ENCODE assay signal across 26 cellular contexts in genomic region chr13:21742041-21742440, GRCh38.
"Had no signal": no experiment of that assay in that cellular context is flagged by ENCODE, and none has a peak within 500 bp of the region (broad histone marks: within the 10 kb centered on the region; RNA-seq: fewer than 3 reads in every experiment).

No MANE protein-coding gene starts in this region.

- H3K27ac ChIP-seq: brain microvascular endothelial cell, KMS-11, SJCRH30, SK-N-MC, WERI-Rb-1 had no signal

- DNase-seq: activated CD4-positive, alpha-beta T cell treated with anti-CD3 and anti-CD28 coated beads, Interleukin-2, amount 10 ng/mL, durations not matched to agents 24 days and 14 days; activated CD4-positive, alpha-beta T cell treated with anti-CD3 and anti-CD28 coated beads, Interleukin-2, amount 50 U/mL, for 4 hours; activated CD8-positive, alpha-beta T cell treated with anti-CD3 and anti-CD28 coated beads for 36 hours; activated effector memory CD4-positive, alpha-beta T cell treated with anti-CD3 and anti-CD28 coated beads, Interleukin-2, amount 50 U/mL, for 16 hours; activated naive CD4-positive, alpha-beta T cell; activated naive CD4-positive, alpha-beta T cell treated with anti-CD3 and anti-CD28 coated beads, Interleukin-2, amount 50 U/mL, for 16 hours; activated naive CD8-positive, alpha-beta T cell treated with anti-CD3 and anti-CD28 coated beads for 36 hours; activated T-cell treated with anti-CD3 and anti-CD28 coated beads, Interleukin-2, amount 50 U/mL, for 1 hour; activated T-cell treated with anti-CD3 and anti-CD28 coated beads, Interleukin-2, amount 50 U/mL, for 72 hours; amniotic stem cell; aorta; brain microvascular endothelial cell; NCI-H1105; NCI-H1436; NCI-H1694; NCI-H1930; NCI-H345; NCI-H524 treated with DMSO at 0.1 percent for 48 hours; SHP77; SJCRH30; T1000; WERI-Rb-1 had no signal

- H3K9ac ChIP-seq: KMS-11 had no signal

- H3K4me2 ChIP-seq: KMS-11 had no signal

- H3K4me3 ChIP-seq: SJCRH30, SK-N-MC had no signal

- H3K27me3 ChIP-seq: brain microvascular endothelial cell, SJCRH30 had no signal

- H3K4me1 Mint-ChIP-seq: activated CD4-positive, alpha-beta T cell treated with anti-CD3 and anti-CD28 coated beads, Interleukin-2, amount 10 ng/mL, durations not matched to agents 24 days and 14 days; activated naive CD8-positive, alpha-beta T cell treated with anti-CD3 and anti-CD28 coated beads for 36 hours; activated T-helper 17 cell treated with anti-CD3 and anti-CD28 coated beads, Interleukin-2, amount 50 U/mL, for 72 hours had no signal

- H3K9me3 ChIP-seq: SJCRH30 had no signal

- H3K4me3 Mint-ChIP-seq: activated CD4-positive, alpha-beta T cell treated with anti-CD3 and anti-CD28 coated beads, Interleukin-2, amount 10 ng/mL, durations not matched to agents 24 days and 14 days; activated CD8-positive, alpha-beta T cell treated with anti-CD3 and anti-CD28 coated beads for 36 hours; activated naive CD8-positive, alpha-beta T cell treated with anti-CD3 and anti-CD28 coated beads for 36 hours; activated T-cell treated with anti-CD3 and anti-CD28 coated beads, Interleukin-2, amount 50 U/mL, for 72 hours; activated T-helper 17 cell treated with anti-CD3 and anti-CD28 coated beads, Interleukin-2, amount 50 U/mL, for 72 hours had no signal

- H3K27ac Mint-ChIP-seq: activated CD4-positive, alpha-beta T cell treated with anti-CD3 and anti-CD28 coated beads, Interleukin-2, amount 10 ng/mL, durations not matched to agents 24 days and 14 days; activated CD8-positive, alpha-beta T cell treated with anti-CD3 and anti-CD28 coated beads for 36 hours; activated naive CD8-positive, alpha-beta T cell treated with anti-CD3 and anti-CD28 coated beads for 36 hours; activated T-cell treated with anti-CD3 and anti-CD28 coated beads, Interleukin-2, amount 50 U/mL, for 72 hours; activated T-helper 17 cell treated with anti-CD3 and anti-CD28 coated beads, Interleukin-2, amount 50 U/mL, for 72 hours had no signal

- H3K9me3 Mint-ChIP-seq: activated CD4-positive, alpha-beta T cell treated with anti-CD3 and anti-CD28 coated beads, Interleukin-2, amount 10 ng/mL, durations not matched to agents 24 days and 14 days; activated CD8-positive, alpha-beta T cell treated with anti-CD3 and anti-CD28 coated beads for 36 hours; activated naive CD8-positive, alpha-beta T cell treated with anti-CD3 and anti-CD28 coated beads for 36 hours; activated T-cell treated with anti-CD3 and anti-CD28 coated beads, Interleukin-2, amount 50 U/mL, for 72 hours; activated T-helper 17 cell treated with anti-CD3 and anti-CD28 coated beads, Interleukin-2, amount 50 U/mL, for 72 hours had no signal

- H3K36me3 Mint-ChIP-seq: activated naive CD8-positive, alpha-beta T cell treated with anti-CD3 and anti-CD28 coated beads for 36 hours had no signal

- ATAC-seq: activated CD8-positive, alpha-beta T cell treated with anti-CD3 and anti-CD28 coated beads for 36 hours; activated T-cell treated with anti-CD3 and anti-CD28 coated beads, Interleukin-2, amount 50 U/mL, for 72 hours; activated T-helper 17 cell treated with anti-CD3 and anti-CD28 coated beads, Interleukin-2, amount 50 U/mL, for 72 hours; Panc1 had no signal

- H3K36me3 ChIP-seq: brain microvascular endothelial cell, SJCRH30, WERI-Rb-1 had no signal
